ENCODE assay signal across 11 cellular contexts in genomic region chr19:49554701-49555181, GRCh38. TPM values are rescaled to one million over a fixed set of nuclear protein-coding genes. Genes with fewer than 3 reads are reported as not detected.
DNase-seq lines count a peak whose midpoint lies in the region; ATAC-seq and TF ChIP-seq lines count a peak whose summit lies in the region.
"Had no signal": no experiment of that assay in that cellular context is flagged by ENCODE, and none has a peak within 500 bp of the region (broad histone marks: within the 10 kb centered on the region; RNA-seq: fewer than 3 reads in every experiment).

No MANE protein-coding gene starts in this region.

- H3K9me3 ChIP-seq in Peyer's patch: no peaks in the 10 kb centered on the region

- H3K27me3 ChIP-seq in Peyer's patch: no peaks in the 10 kb centered on the region

- H3K4me3 Mint-ChIP-seq in mesothelial cell of epicardium: no peak overlapping the region

- H3K4me1 Mint-ChIP-seq in mesothelial cell of epicardium: no peaks in the 10 kb centered on the region

- peak overlapping the region; percentile 61 to 93 (median 80) for H3K27ac ChIP-seq in Peyer's patch
- H3K27ac ChIP-seq: PC-9 had no signal

- H3K27me3 Mint-ChIP-seq in mesothelial cell of epicardium (ENCODE audit: low read depth): no peaks in the 10 kb centered on the region

- H3K9me3 Mint-ChIP-seq in mesothelial cell of epicardium: no peaks in the 10 kb centered on the region

- no peak overlapping the region for H3K27ac Mint-ChIP-seq in mesothelial cell of epicardium

- peaks cover 0 to 41% (median 0%) of the 10 kb centered on the region in 3 donors for H3K36me3 ChIP-seq in Peyer's patch

- no peak for TF ChIP-seq POLR2A in Peyer's patch (IDR thresholded peaks at IDR 0.05)

- peak; percentile 21 for ATAC-seq in left ventricle myocardium superior
- no peak for ATAC-seq in HG03469 (IDR thresholded peaks at IDR 0.05; ENCODE audit: unreplicated experiment)

- intact Hi-C loops in left ventricle myocardium superior (cut with micrococcal nuclease): no loop called here

- no peak overlapping the region for H3K4me3 ChIP-seq in Peyer's patch
- H3K4me3 ChIP-seq: PC-9 had no signal

- H3K36me3 Mint-ChIP-seq in mesothelial cell of epicardium: peaks cover 28% of the 10 kb centered on the region

- TF ChIP-seq CTCF in Peyer's patch (IDR thresholded peaks at IDR 0.05) (no peak), mesothelial cell of epicardium (IDR thresholded peaks at IDR 0.05; ENCODE audit: unreplicated experiment) (no peak)

- DNase-seq in Peyer's patch: peak in 2 of 3 donors; percentile 39 to 77
- peak; percentile 41 for DNase-seq in activated effector memory CD4-positive, alpha-beta T cell treated with Interleukin-2 at 50 U/mL for 16 hours
- peak; percentile 30 for DNase-seq in left ventricle myocardium superior
- peak; percentile 33 to 52 for DNase-seq in stimulated activated CD8-positive, alpha-beta memory T cell treated with anti-CD3 and anti-CD28 coated beads, Interleukin-7, amount 100 ng/mL, for 4 hours (ENCODE audit: low read depth in 2 of 2)
- no peak for DNase-seq in DMS53 treated with DMSO at 0.1 percent for 48 hours (lab: John Stamatoyannopoulos, UW; ENCODE audit: unreplicated experiment)
- no peak for DNase-seq in mesothelial cell of epicardium (ENCODE audit: low spot score in 2 of 2, unreplicated experiment in 2 of 2)
- no peak for DNase-seq in SIG-M5 (lab: John Stamatoyannopoulos, UW)
- DNase-seq: H7, KG1, PC-9 had no signal

- H3K4me1 ChIP-seq in Peyer's patch: peaks cover 0 to 66% (median 16%) of the 10 kb centered on the region in 4 donors

RNA-seq across cellular contexts. Expression of gene NOSIP, which starts 25.6 kb away (rescaled TPM):
- total RNA-seq in Peyer's patch (10 to 100 TPM; 73.4 to 86.7 (median 80.9) TPM), left ventricle myocardium superior (46.7 TPM), mesothelial cell of epicardium (53.3 to 60.7 TPM (median 60.1 TPM) in 3 replicates)

RNA-seq across cellular contexts. Expression of gene PRRG2, which starts 26.4 kb away (rescaled TPM):
- 10 to 100 TPM in 3 of 4 donors, 1 to 10 TPM in 1; 1.7 to 20.8 (median 13.1) TPM for total RNA-seq in Peyer's patch
- total RNA-seq in left ventricle myocardium superior: 1.3 TPM
- 0.87 to 1.4 TPM (median 1.1 TPM) in 3 replicates for total RNA-seq in mesothelial cell of epicardium

RNA-seq across cellular contexts. Expression of gene RCN3, which starts 26.9 kb away (rescaled TPM):
- total RNA-seq in Peyer's patch (100 to 1,000 TPM in 3 of 4 donors, 10 to 100 TPM in 1; 78.6 to 199 (median 151) TPM), left ventricle myocardium superior (8.5 TPM), mesothelial cell of epicardium (30.3 to 35.1 TPM (median 31.1 TPM) in 3 replicates)

RNA-seq across cellular contexts. Expression of gene PRR12, which starts 36.2 kb away (rescaled TPM):
- 10 to 100 TPM; 13.5 to 39.6 (median 28.1) TPM for total RNA-seq in Peyer's patch
- 15.6 TPM for total RNA-seq in left ventricle myocardium superior
- 53.3 to 58.5 TPM (median 54.2 TPM) in 3 replicates for total RNA-seq in mesothelial cell of epicardium

RNA-seq across cellular contexts. Expression of gene FCGRT, which starts 42.3 kb away (rescaled TPM):
- total RNA-seq in Peyer's patch: 100 to 1,000 TPM; 239 to 985 (median 837) TPM
- total RNA-seq in left ventricle myocardium superior: 84.7 TPM
- 121 to 132 TPM (median 127 TPM) in 3 replicates for total RNA-seq in mesothelial cell of epicardium

Comparison
In these comparisons a context has a peak if more than half of its experiments do, and no peak if none do; other contexts are left out.
1. DNase-seq: peak in Peyer's patch (2 of 3), activated effector memory CD4-positive, alpha-beta T cell treated with Interleukin-2 at 50 U/mL for 16 hours (single experiment), left ventricle myocardium superior (single experiment) and stimulated activated CD8-positive, alpha-beta memory T cell treated with anti-CD3 and anti-CD28 coated beads, Interleukin-7, amount 100 ng/mL, for 4 hours (2 of 2); none in DMS53 treated with DMSO at 0.1 percent for 48 hours (single experiment), mesothelial cell of epicardium (0 of 2) and SIG-M5 (single experiment).